ENCODE assay signal across 20 cellular contexts in genomic region chr14:19821016-19821415, GRCh38. TPM values are rescaled to one million over a fixed set of nuclear protein-coding genes. Genes with fewer than 3 reads are reported as not detected.
"Had no signal": no experiment of that assay in that cellular context is flagged by ENCODE, and none has a peak within 500 bp of the region (broad histone marks: within the 10 kb centered on the region; RNA-seq: fewer than 3 reads in every experiment).

No MANE protein-coding gene starts in this region.

RNA-seq across cellular contexts. Expression of gene OR4N2, which starts 17.4 kb away (rescaled TPM):
- total RNA-seq: activated naive CD4-positive, alpha-beta T cell treated with anti-CD3 and anti-CD28 coated beads for 36 hours; activated naive CD4-positive, alpha-beta T cell treated with anti-CD3 and anti-CD28 coated beads, Interleukin-2, amount 50 U/mL, for 72 hours; activated naive CD8-positive, alpha-beta T cell treated with anti-CD3 and anti-CD28 coated beads for 36 hours; activated naive CD8-positive, alpha-beta T cell treated with anti-CD3 and anti-CD28 coated beads, Interleukin-2, amount 10 ng/mL, durations not matched to agents 7 days and 5 days; activated T-cell treated with anti-CD3 and anti-CD28 coated beads, Interleukin-2, amount 50 U/mL, for 4 hours; activated T-cell treated with anti-CD3 and anti-CD28 coated beads, Interleukin-2, amount 50 U/mL, for 72 hours; activated T-helper 1 cell treated with anti-CD3 and anti-CD28 coated beads, Interleukin-12 subunit alpha, Interleukin-12 subunit beta, Interleukin-2, Interleukin-4 antibody, amounts not matched to agents 30 ng/mL and 10 ng/mL and 1 ng/mL, durations not matched to agents 14 hours and 24 hours and 36 hours; activated T-helper 17 cell treated with anti-CD3 and anti-CD28 coated beads, Interleukin-2, amount 50 U/mL, for 72 hours; activated T-helper 2 cell treated with anti-CD3 and anti-CD28 coated beads, Interferon-gamma antibody, Interleukin-2, Interleukin-4, amounts not matched to agents 10 μg/mL and 5 μg/mL and 100 μg/mL, durations not matched to agents 14 hours and 24 hours and 36 hours; adrenal gland; aorta; ascending aorta; astrocyte; body of pancreas; breast epithelium; bronchial epithelial cell; cardiac muscle cell; cerebellum; chondrocyte had no signal
- polyA plus RNA-seq: adipose tissue, adrenal gland, aorta, cardiac muscle cell had no signal

RNA-seq across cellular contexts. Expression of gene OR4M1, which starts 47.7 kb away (rescaled TPM):
- total RNA-seq: activated naive CD4-positive, alpha-beta T cell treated with anti-CD3 and anti-CD28 coated beads for 36 hours; activated naive CD4-positive, alpha-beta T cell treated with anti-CD3 and anti-CD28 coated beads, Interleukin-2, amount 50 U/mL, for 72 hours; activated naive CD8-positive, alpha-beta T cell treated with anti-CD3 and anti-CD28 coated beads for 36 hours; activated naive CD8-positive, alpha-beta T cell treated with anti-CD3 and anti-CD28 coated beads, Interleukin-2, amount 10 ng/mL, durations not matched to agents 7 days and 5 days; activated T-cell treated with anti-CD3 and anti-CD28 coated beads, Interleukin-2, amount 50 U/mL, for 4 hours; activated T-cell treated with anti-CD3 and anti-CD28 coated beads, Interleukin-2, amount 50 U/mL, for 72 hours; activated T-helper 1 cell treated with anti-CD3 and anti-CD28 coated beads, Interleukin-12 subunit alpha, Interleukin-12 subunit beta, Interleukin-2, Interleukin-4 antibody, amounts not matched to agents 30 ng/mL and 10 ng/mL and 1 ng/mL, durations not matched to agents 14 hours and 24 hours and 36 hours; activated T-helper 17 cell treated with anti-CD3 and anti-CD28 coated beads, Interleukin-2, amount 50 U/mL, for 72 hours; activated T-helper 2 cell treated with anti-CD3 and anti-CD28 coated beads, Interferon-gamma antibody, Interleukin-2, Interleukin-4, amounts not matched to agents 10 μg/mL and 5 μg/mL and 100 μg/mL, durations not matched to agents 14 hours and 24 hours and 36 hours; adrenal gland; aorta; ascending aorta; astrocyte; body of pancreas; breast epithelium; bronchial epithelial cell; cardiac muscle cell; cerebellum; chondrocyte had no signal
- polyA plus RNA-seq: adipose tissue, adrenal gland, aorta, cardiac muscle cell had no signal

RNA-seq across cellular contexts. Expression of gene OR4K2, which starts 53.9 kb away (rescaled TPM):
- total RNA-seq: activated naive CD4-positive, alpha-beta T cell treated with anti-CD3 and anti-CD28 coated beads for 36 hours; activated naive CD4-positive, alpha-beta T cell treated with anti-CD3 and anti-CD28 coated beads, Interleukin-2, amount 50 U/mL, for 72 hours; activated naive CD8-positive, alpha-beta T cell treated with anti-CD3 and anti-CD28 coated beads for 36 hours; activated naive CD8-positive, alpha-beta T cell treated with anti-CD3 and anti-CD28 coated beads, Interleukin-2, amount 10 ng/mL, durations not matched to agents 7 days and 5 days; activated T-cell treated with anti-CD3 and anti-CD28 coated beads, Interleukin-2, amount 50 U/mL, for 4 hours; activated T-cell treated with anti-CD3 and anti-CD28 coated beads, Interleukin-2, amount 50 U/mL, for 72 hours; activated T-helper 1 cell treated with anti-CD3 and anti-CD28 coated beads, Interleukin-12 subunit alpha, Interleukin-12 subunit beta, Interleukin-2, Interleukin-4 antibody, amounts not matched to agents 30 ng/mL and 10 ng/mL and 1 ng/mL, durations not matched to agents 14 hours and 24 hours and 36 hours; activated T-helper 17 cell treated with anti-CD3 and anti-CD28 coated beads, Interleukin-2, amount 50 U/mL, for 72 hours; activated T-helper 2 cell treated with anti-CD3 and anti-CD28 coated beads, Interferon-gamma antibody, Interleukin-2, Interleukin-4, amounts not matched to agents 10 μg/mL and 5 μg/mL and 100 μg/mL, durations not matched to agents 14 hours and 24 hours and 36 hours; adrenal gland; aorta; ascending aorta; astrocyte; body of pancreas; breast epithelium; bronchial epithelial cell; cardiac muscle cell; cerebellum; chondrocyte had no signal
- polyA plus RNA-seq: adipose tissue, adrenal gland, cardiac muscle cell had no signal
